ENCODE assay signal across 15 cellular contexts in the genomic region with DNA sequence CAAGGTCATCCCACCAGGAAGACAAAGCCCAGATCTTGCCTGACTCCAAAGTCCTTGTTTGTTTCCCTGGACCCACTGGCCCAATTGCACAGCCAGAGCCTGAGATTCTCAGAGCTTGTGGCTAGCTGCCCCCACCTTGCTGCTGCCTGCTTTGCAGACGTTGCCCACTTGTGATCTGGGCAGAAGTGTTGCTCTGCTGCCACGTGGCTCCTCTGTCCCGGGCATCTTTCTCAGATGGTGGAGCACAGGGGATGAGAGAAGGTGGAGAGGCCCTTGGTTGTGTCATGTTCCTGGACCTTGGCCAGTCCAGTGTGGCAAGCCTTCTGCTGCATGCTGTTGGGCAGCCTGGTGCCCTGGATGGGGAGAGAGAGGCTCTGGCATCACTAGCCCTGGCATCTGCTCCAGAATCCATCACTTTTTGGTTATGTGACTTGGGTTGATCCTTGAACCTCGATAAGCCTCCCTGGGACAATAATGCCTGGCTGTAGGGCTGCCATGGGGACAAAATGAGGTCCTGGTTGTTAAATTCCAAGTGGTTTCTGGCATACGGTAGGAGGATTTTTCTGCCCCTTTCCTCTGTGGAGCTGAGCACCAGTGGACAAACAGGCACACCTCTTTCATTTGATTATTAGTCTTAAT. TPM values are rescaled to one million over a fixed set of nuclear protein-coding genes. Genes with fewer than 3 reads are reported as not detected.
DNase-seq lines count a peak whose midpoint lies in the region; ATAC-seq and TF ChIP-seq lines count a peak whose summit lies in the region.
"Had no signal": no experiment of that assay in that cellular context is flagged by ENCODE, and none has a peak within 500 bp of the region (broad histone marks: within the 10 kb centered on the region; RNA-seq: fewer than 3 reads in every experiment).

No MANE protein-coding gene starts in this region.

- H3K14ac ChIP-seq in IMR-90 (replicated peaks; ENCODE audit: low read depth, low read length), result no peak overlapping the region

- DNase-seq in IMR-90, result no peak
- DNase-seq in colonic mucosa, result peak; percentile 58
- peak; percentile 57 for DNase-seq in mucosa of gallbladder (ENCODE audit: low spot score)
- no peak for DNase-seq in Calu3
- DNase-seq in NCI-H748 treated with DMSO at 0.1 percent for 48 hours (lab: John Stamatoyannopoulos, UW), result no peak
- DNase-seq: activated CD4-positive, CD25-positive, alpha-beta regulatory T cell treated with anti-CD3 and anti-CD28 coated beads, Interleukin-2, amount 50 U/mL, for 72 hours; activated naive CD8-positive, alpha-beta T cell treated with anti-CD3 and anti-CD28 coated beads, Interleukin-2, amount 50 U/mL, for 24 hours; DND-41; NCI-H2107; stimulated activated CD4-positive, alpha-beta T cell treated with anti-CD3 and anti-CD28 coated beads, Interleukin-4, amount 100 ng/mL, for 1 hour; stimulated activated naive CD4-positive, alpha-beta T cell had no signal

- H3K27me3 ChIP-seq in IMR-90 (ENCODE audit: control insufficient read depth, insufficient read depth, low read length), result peaks cover 14% of the 10 kb centered on the region
- no peaks in the 10 kb centered on the region for H3K27me3 ChIP-seq in colonic mucosa

- no peak overlapping the region for H2BK5ac ChIP-seq in IMR-90 (ENCODE audit: low read depth, low read length, poor library complexity, severe bottlenecking)

- H3K27ac Mint-ChIP-seq in Calu3 (ENCODE audit: unreplicated experiment), result no peak overlapping the region
- H3K27ac Mint-ChIP-seq: activated naive CD8-positive, alpha-beta T cell treated with anti-CD3 and anti-CD28 coated beads, Interleukin-2, amount 50 U/mL, for 24 hours had no signal

- no peak overlapping the region for H2AK5ac ChIP-seq in IMR-90 (ENCODE audit: low read depth, low read length)

- no peaks in the 10 kb centered on the region for H3K9me3 ChIP-seq in IMR-90 (ENCODE audit: control insufficient read depth, insufficient read depth, low read length)
- H3K9me3 ChIP-seq in colonic mucosa, result no peaks in the 10 kb centered on the region
- H3K9me3 ChIP-seq: prostate gland had no signal

- WGBS in IMR-90 (ENCODE audit: extremely low coverage in 2 of 2, insufficient read length in 1 of 2), 2 experiments, result 52% methylated on average over 3 of the region's 5 CpGs; no CpG with 5 or more reads in 1 of the 2 experiments

- no peak overlapping the region for H3K56ac ChIP-seq in IMR-90 (ENCODE audit: extremely low read depth, insufficient read depth, low read length)

- TF ChIP-seq POLR2A in IMR-90 (IDR thresholded peaks at IDR 0.05; ENCODE audit: low read depth, low read length), result no peak

- BruUV-seq in IMR-90 (replicated peaks; lab: Mats Ljungman, UMichigan) (no TSS peak), Calu3 (replicated peaks; lab: Mats Ljungman, UMichigan) (no TSS peak)

- intact Hi-C loops in IMR-90 (cut with micrococcal nuclease), result no loop called here
- intact Hi-C loops in colonic mucosa (cut with DNase I), result no loop called here
- intact Hi-C loops in Calu3 (cut with micrococcal nuclease; ENCODE audit: unreplicated experiment), result no loop called here

- peaks cover 11% of the 10 kb centered on the region for H3K36me3 Mint-ChIP-seq in Calu3 (ENCODE audit: insufficient read depth, unreplicated experiment)

- no peak for TF ChIP-seq RAD21 in IMR-90 (IDR thresholded peaks at IDR 0.05; ENCODE audit: low read length)

- H3K9me3 Mint-ChIP-seq in Calu3 (ENCODE audit: low read depth, unreplicated experiment), result no peaks in the 10 kb centered on the region
- H3K9me3 Mint-ChIP-seq: activated naive CD8-positive, alpha-beta T cell treated with anti-CD3 and anti-CD28 coated beads, Interleukin-2, amount 50 U/mL, for 24 hours had no signal

- no peak overlapping the region for H2BK120ac ChIP-seq in IMR-90 (ENCODE audit: low read depth, low read length)

- H4K91ac ChIP-seq in IMR-90 (ENCODE audit: insufficient read depth, low read depth, low read length), result no peak overlapping the region

- H3K9ac ChIP-seq in IMR-90 (ENCODE audit: low read depth, low read length) (no peak overlapping the region), colonic mucosa (ENCODE audit: low read depth in 2 of 2, low read length in 2 of 2) (no peak overlapping the region)

- H4K5ac ChIP-seq in IMR-90 (ENCODE audit: low read depth, low read length), result no peak overlapping the region

- H3K4me3 Mint-ChIP-seq in Calu3 (ENCODE audit: low read depth, unreplicated experiment), result no peak overlapping the region
- H3K4me3 Mint-ChIP-seq: activated naive CD8-positive, alpha-beta T cell treated with anti-CD3 and anti-CD28 coated beads, Interleukin-2, amount 50 U/mL, for 24 hours had no signal

- H3K27ac ChIP-seq in IMR-90 (ENCODE audit: insufficient read depth, low read length) (no peak overlapping the region), colonic mucosa (peak overlapping the region; percentile 77)
- H3K27ac ChIP-seq: coronary artery, prostate gland had no signal

- POLR2A ChIA-PET in IMR-90 (lab: Charles Lee; ENCODE audit: unreplicated experiment), result no interaction called here

- TF ChIP-seq CTCF in IMR-90 (conservative IDR thresholded peaks at IDR 0.05; ENCODE audit: low read depth, low read length), result no peak
- no peak for TF ChIP-seq CTCF in colonic mucosa (IDR thresholded peaks at IDR 0.05)
- no peak for TF ChIP-seq CTCF in Calu3 (IDR thresholded peaks at IDR 0.05; ENCODE audit: unreplicated experiment)

- CTCF ChIA-PET in IMR-90 (lab: Yijun Ruan, JAX) (no interaction called here), Calu3 (lab: Charles Lee) (no interaction called here)

- H2AK9ac ChIP-seq in IMR-90 (replicated peaks; ENCODE audit: low read depth, low read length, poor library complexity), result peak overlapping the region; percentile 55

- dilution Hi-C loops in IMR-90 (cut with HindIII; ENCODE audit: low sequenced_read_pairs, unreplicated experiment), result no loop called here

- H3K4me3 ChIP-seq in IMR-90 (ENCODE audit: insufficient read depth, low read depth, low read length) (no peak overlapping the region), colonic mucosa (no peak overlapping the region)
- H3K4me3 ChIP-seq: coronary artery, prostate gland had no signal

- no peak overlapping the region for H3K4me2 ChIP-seq in IMR-90 (ENCODE audit: low read depth, low read length)

- H4K8ac ChIP-seq in IMR-90 (ENCODE audit: low read depth in 2 of 2, low read length in 2 of 2), result no peak overlapping the region

- no peak overlapping the region for H3K18ac ChIP-seq in IMR-90 (ENCODE audit: low read depth, low read length)

- H3K36me3 ChIP-seq in IMR-90 (ENCODE audit: control insufficient read depth, insufficient read depth, low read length) (no peaks in the 10 kb centered on the region), colonic mucosa (no peaks in the 10 kb centered on the region)
- H3K36me3 ChIP-seq: prostate gland had no signal

- in situ Hi-C loops in IMR-90 (cut with MboI; ENCODE audit: low sequenced_read_pairs), result no loop called here

- no peaks in the 10 kb centered on the region for H3K9me1 ChIP-seq in IMR-90 (ENCODE audit: insufficient read depth, low read length)

- H3K23ac ChIP-seq in IMR-90 (ENCODE audit: low read depth, low read length), result no peak overlapping the region

- no peak for ATAC-seq in IMR-90 (ENCODE audit: low read depth)
- ATAC-seq in HG02870 (IDR thresholded peaks at IDR 0.05; ENCODE audit: unreplicated experiment), result no peak
- ATAC-seq: activated naive CD8-positive, alpha-beta T cell treated with anti-CD3 and anti-CD28 coated beads, Interleukin-2, amount 50 U/mL, for 24 hours had no signal

- H2AFZ ChIP-seq in IMR-90 (replicated peaks; ENCODE audit: low read length, poor library complexity), result peak overlapping the region; percentile 58

- H3K4me1 Mint-ChIP-seq in Calu3 (ENCODE audit: low read depth, unreplicated experiment), result peaks cover 11% of the 10 kb centered on the region

- no peaks in the 10 kb centered on the region for H3K4me1 ChIP-seq in IMR-90 (ENCODE audit: control insufficient read depth, insufficient read depth, low read length)
- peaks cover 10% of the 10 kb centered on the region for H3K4me1 ChIP-seq in colonic mucosa
- H3K4me1 ChIP-seq: prostate gland had no signal

- no peak overlapping the region for H2BK20ac ChIP-seq in IMR-90 (ENCODE audit: low read depth, low read length)

- no peaks in the 10 kb centered on the region for H3K27me3 Mint-ChIP-seq in Calu3 (ENCODE audit: unreplicated experiment)
- H3K27me3 Mint-ChIP-seq: activated naive CD8-positive, alpha-beta T cell treated with anti-CD3 and anti-CD28 coated beads, Interleukin-2, amount 50 U/mL, for 24 hours had no signal

- no peak overlapping the region for H3K4ac ChIP-seq in IMR-90 (ENCODE audit: low read depth, low read length)

- H3K79me1 ChIP-seq in IMR-90 (ENCODE audit: low read depth in 1 of 2, low read length in 2 of 2), result no peaks in the 10 kb centered on the region

- H2BK15ac ChIP-seq in IMR-90 (ENCODE audit: low read depth, low read length), result no peak overlapping the region

- no peaks in the 10 kb centered on the region for H4K20me1 ChIP-seq in IMR-90 (ENCODE audit: insufficient read depth, low read length)

RNA-seq across cellular contexts. Expression of a gene that starts 1.5 kb away (rescaled TPM):
- total RNA-seq in IMR-90 (2012; rRNA removed), result not detected in 2 replicates
- polyA plus RNA-seq in IMR-90 (2012; rRNA removed), result not detected in 2 replicates
- polyA plus RNA-seq in IMR-90 (2012; cell fraction: cytosol; rRNA removed), result not detected in 2 replicates
- polyA plus RNA-seq in IMR-90 (2012; cell fraction: nucleus; rRNA removed; ENCODE audit: low replicate concordance), result not detected in 2 replicates
- 1 to 10 TPM in 1 of 2 donors, under 1 TPM in 1; 0.64 to 1.8 TPM for total RNA-seq in colonic mucosa
- 98.9 TPM for total RNA-seq in mucosa of gallbladder
- total RNA-seq in Calu3 (2022), result 0.32 TPM in 1 of 2 replicates, not detected in the other
- total RNA-seq: mononuclear cell, prostate gland had no signal

RNA-seq across cellular contexts. Expression of a gene that starts 6.2 kb away (rescaled TPM):
- total RNA-seq in IMR-90 (2012; rRNA removed), result 34.8 and 50.0 TPM in 2 replicates
- polyA plus RNA-seq in IMR-90 (2012; rRNA removed), result 85.7 and 89.8 TPM in 2 replicates
- polyA plus RNA-seq in IMR-90 (2012; cell fraction: cytosol; rRNA removed), result 59.3 and 67.1 TPM in 2 replicates
- polyA plus RNA-seq in IMR-90 (2012; cell fraction: nucleus; rRNA removed; ENCODE audit: low replicate concordance), result 29.0 and 47.3 TPM in 2 replicates
- total RNA-seq in colonic mucosa, result 10 to 100 TPM; 37.9 to 92.5 TPM
- 70.8 TPM for total RNA-seq in mucosa of gallbladder
- total RNA-seq in Calu3 (2022), result 101 and 121 TPM in 2 replicates

RNA-seq across cellular contexts. Expression of a gene that starts 15.1 kb away (rescaled TPM):
- total RNA-seq in IMR-90 (2012; rRNA removed) (5.2 and 6.1 TPM in 2 replicates), colonic mucosa (10 to 100 TPM; 13.9 to 14.4 TPM), mucosa of gallbladder (13.7 TPM), Calu3 (2022) (11.5 and 11.7 TPM in 2 replicates)
- polyA plus RNA-seq in IMR-90 (2012; rRNA removed), result 7.6 and 8.0 TPM in 2 replicates
- polyA plus RNA-seq in IMR-90 (2012; cell fraction: cytosol; rRNA removed), result 7.9 and 9.8 TPM in 2 replicates
- 10.7 and 12.4 TPM in 2 replicates for polyA plus RNA-seq in IMR-90 (2012; cell fraction: nucleus; rRNA removed; ENCODE audit: low replicate concordance)

RNA-seq across cellular contexts. Expression of a gene that starts 25.2 kb away (rescaled TPM):
- 10.6 and 15.4 TPM in 2 replicates for total RNA-seq in IMR-90 (2012; rRNA removed)
- 22.2 and 37.2 TPM in 2 replicates for polyA plus RNA-seq in IMR-90 (2012; rRNA removed)
- polyA plus RNA-seq in IMR-90 (2012; cell fraction: cytosol; rRNA removed), result 8.3 and 12.0 TPM in 2 replicates
- polyA plus RNA-seq in IMR-90 (2012; cell fraction: nucleus; rRNA removed; ENCODE audit: low replicate concordance), result 17.0 and 20.3 TPM in 2 replicates
- 10 to 100 TPM; 32.4 to 36.2 TPM for total RNA-seq in colonic mucosa
- 31.5 TPM for total RNA-seq in mucosa of gallbladder
- total RNA-seq in Calu3 (2022), result 23.4 and 24.3 TPM in 2 replicates

RNA-seq across cellular contexts. Expression of a gene that starts 44.9 kb away (rescaled TPM):
- total RNA-seq in IMR-90 (2012; rRNA removed), result not detected in 2 replicates
- polyA plus RNA-seq in IMR-90 (2012; rRNA removed), result not detected in 2 replicates
- polyA plus RNA-seq in IMR-90 (2012; cell fraction: cytosol; rRNA removed), result not detected in 2 replicates
- 0.07 TPM in 1 of 2 replicates, not detected in the other for polyA plus RNA-seq in IMR-90 (2012; cell fraction: nucleus; rRNA removed; ENCODE audit: low replicate concordance)
- 10 to 100 TPM; 23.2 to 27.3 TPM for total RNA-seq in colonic mucosa
- total RNA-seq in mucosa of gallbladder, result 20.8 TPM
- total RNA-seq in Calu3 (2022), result 18.9 and 19.4 TPM in 2 replicates

Comparison
In these comparisons a context has a peak if more than half of its experiments do, and no peak if none do; other contexts are left out.
1. DNase-seq: peak in colonic mucosa (single experiment) and mucosa of gallbladder (single experiment); none in IMR-90 (single experiment), Calu3 (single experiment) and NCI-H748 treated with DMSO at 0.1 percent for 48 hours (single experiment).
2. RNA of a gene that starts 1.5 kb away (total RNA-seq): 98.9 TPM in mucosa of gallbladder (single experiment); 0.64 to 1.8 TPM in colonic mucosa, not detected in IMR-90 and 0.32 TPM in Calu3; every median in the first group is over 10 times any median in the second.